ENCODE assay signal across 9 cellular contexts in the genomic region with DNA sequence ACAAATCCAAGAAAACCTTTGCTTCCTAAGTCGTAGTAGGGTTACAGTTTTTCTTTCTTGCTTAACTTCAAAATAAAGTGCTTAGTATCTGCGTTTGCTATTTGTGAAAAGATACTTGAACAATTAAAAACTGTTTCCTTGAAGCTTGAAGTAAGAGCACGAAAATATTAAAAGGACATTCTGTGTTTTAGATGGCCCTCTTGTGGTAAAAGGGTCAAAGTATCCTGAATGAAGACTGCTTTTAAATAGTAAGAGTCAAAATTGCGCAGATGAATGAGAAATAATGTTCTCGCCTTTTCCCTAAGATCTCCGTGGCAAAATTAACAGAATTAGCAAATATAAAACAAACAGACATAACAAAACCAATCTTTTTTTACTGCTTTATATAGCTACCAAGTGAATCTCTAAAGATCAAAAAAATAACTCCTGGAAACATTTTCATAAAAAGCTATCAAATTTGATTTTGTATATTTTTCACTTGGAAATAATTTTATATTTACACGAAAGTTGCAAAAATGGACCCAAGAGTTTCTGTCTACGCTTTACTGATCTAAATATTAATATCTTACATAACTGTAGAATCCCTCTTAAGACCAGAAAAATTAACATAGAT.
DNase-seq lines count a peak whose midpoint lies in the region; ATAC-seq and TF ChIP-seq lines count a peak whose summit lies in the region.
"Had no signal": no experiment of that assay in that cellular context is flagged by ENCODE, and none has a peak within 500 bp of the region (broad histone marks: within the 10 kb centered on the region; RNA-seq: fewer than 3 reads in every experiment).

No MANE protein-coding gene starts in this region.

- peak; percentile 60 to 63 for TF ChIP-seq CTCF in Caco-2 (IDR thresholded peaks at IDR 0.05; ENCODE audit: insufficient read depth in 1 of 2, low read depth in 1 of 2, low read length in 1 of 2, severe bottlenecking in 1 of 2, unreplicated experiment in 1 of 2)
- peak; percentile 44 to 54 for TF ChIP-seq CTCF in left lung (IDR thresholded peaks at IDR 0.05)
- peak; percentile 71 for TF ChIP-seq CTCF in upper lobe of right lung (IDR thresholded peaks at IDR 0.05)

- no peaks in the 10 kb centered on the region for H3K4me1 ChIP-seq in Caco-2
- H3K4me1 ChIP-seq in left lung, result peaks cover 3 to 62% of the 10 kb centered on the region in 2 donors
- H3K4me1 ChIP-seq in upper lobe of right lung, result peaks cover 47% of the 10 kb centered on the region

- intact Hi-C loops in Caco-2 (cut with micrococcal nuclease; ENCODE audit: unreplicated experiment) (loop anchor here (1.0 to 2.0 kb wide), 5 partner anchors 177 to 526 kb away; no protein-coding TSS in a partner anchor), left lung (cut with DNase I) (loop anchor here in 1 of 2 donors (10.0 kb wide), 1 partner anchor 259 kb away; no protein-coding TSS in a partner anchor), upper lobe of right lung (cut with DNase I) (no loop called here)

- CTCF ChIA-PET in Caco-2 (lab: Charles Lee), result interaction anchor here (1.0 to 1.4 kb wide), 3 partner anchors 23 to 372 kb away, joined by 4 to 16 read pairs (median 9); no protein-coding TSS in a partner anchor

- BruUV-seq in Caco-2 (replicated peaks; lab: Mats Ljungman, UMichigan), result no TSS peak

- no peaks in the 10 kb centered on the region for H3K27me3 ChIP-seq in Caco-2 (replicated peaks; ENCODE audit: control insufficient read depth, insufficient read depth, low read length)
- no peaks in the 10 kb centered on the region for H3K27me3 ChIP-seq in left lung
- H3K27me3 ChIP-seq in upper lobe of right lung, result no peaks in the 10 kb centered on the region

- DNase-seq in Caco-2 (peak in 1 of 2 experiments; percentile 12), NCI-H82 (lab: John Stamatoyannopoulos, UW) (peak; percentile 62), left lung (no peak), upper lobe of right lung (no peak), COLO668 (lab: John Stamatoyannopoulos, UW; ENCODE audit: unreplicated experiment) (no peak)
- no peak for DNase-seq in central memory CD8-positive, alpha-beta T cell (ENCODE audit: low spot score in 2 of 2)

- H3K36me3 Mint-ChIP-seq in Caco-2 (ENCODE audit: insufficient read depth, unreplicated experiment), result peaks cover 13% of the 10 kb centered on the region
- H3K36me3 Mint-ChIP-seq in central memory CD8-positive, alpha-beta T cell (ENCODE audit: insufficient read depth), result peaks cover 50% of the 10 kb centered on the region

- no peaks in the 10 kb centered on the region for H3K27me3 Mint-ChIP-seq in Caco-2 (ENCODE audit: insufficient read depth, unreplicated experiment)
- no peaks in the 10 kb centered on the region for H3K27me3 Mint-ChIP-seq in central memory CD8-positive, alpha-beta T cell

- H3K4me3 ChIP-seq in Caco-2 (ENCODE audit: low read depth, low read length) (no peak overlapping the region), left lung (no peak overlapping the region), upper lobe of right lung (no peak overlapping the region)

- H3K9me3 ChIP-seq in Caco-2 (no peaks in the 10 kb centered on the region), left lung (no peaks in the 10 kb centered on the region), upper lobe of right lung (no peaks in the 10 kb centered on the region)

- no peak overlapping the region for H3K4me3 Mint-ChIP-seq in Caco-2 (ENCODE audit: unreplicated experiment)
- H3K4me3 Mint-ChIP-seq in central memory CD8-positive, alpha-beta T cell, result no peak overlapping the region
- H3K4me3 Mint-ChIP-seq: T-helper 1 cell treated with Interleukin-12 subunit alpha and Interleukin-12 subunit beta and Interleukin-4 antibody, amounts not matched to agents 30 μg/mL and 1 μg/mL, for 36 hours had no signal

- H3K27ac ChIP-seq in left lung (peak overlapping the region; percentile 0 to 42), upper lobe of right lung (no peak overlapping the region)

- H3K27ac Mint-ChIP-seq in Caco-2 (ENCODE audit: unreplicated experiment), result no peak overlapping the region
- H3K27ac Mint-ChIP-seq in central memory CD8-positive, alpha-beta T cell (ENCODE audit: low read depth), result peak overlapping the region; percentile 32

- ATAC-seq in GM21515 (IDR thresholded peaks at IDR 0.05; ENCODE audit: unreplicated experiment), result peak; percentile 40
- ATAC-seq in central memory CD8-positive, alpha-beta T cell (replicated peaks; ENCODE audit: extremely low read depth, poor library complexity, severe bottlenecking), result no peak
- peak; percentile 73 for ATAC-seq in left lung
- peak; percentile 82 for ATAC-seq in upper lobe of right lung
- ATAC-seq in GM21717 (IDR thresholded peaks at IDR 0.05; ENCODE audit: unreplicated experiment), result no peak

- H3K36me3 ChIP-seq in Caco-2 (ENCODE audit: control insufficient read depth, insufficient read depth, low read length) (no peaks in the 10 kb centered on the region; the same call in 1 of the 2 replicates), left lung (peaks cover 0 to 34% of the 10 kb centered on the region in 2 donors), upper lobe of right lung (peaks cover 40% of the 10 kb centered on the region)

- H3K9me3 Mint-ChIP-seq in Caco-2 (ENCODE audit: unreplicated experiment), result no peaks in the 10 kb centered on the region
- H3K9me3 Mint-ChIP-seq in central memory CD8-positive, alpha-beta T cell, result no peaks in the 10 kb centered on the region
- H3K9me3 Mint-ChIP-seq: T-helper 1 cell treated with Interleukin-12 subunit alpha and Interleukin-12 subunit beta and Interleukin-4 antibody, amounts not matched to agents 30 μg/mL and 1 μg/mL, for 36 hours had no signal

- POLR2A ChIA-PET in Caco-2 (lab: Charles Lee), result no interaction called here

- H3K4me1 Mint-ChIP-seq in Caco-2 (ENCODE audit: low read depth, unreplicated experiment), result no peaks in the 10 kb centered on the region
- peaks cover 62% of the 10 kb centered on the region for H3K4me1 Mint-ChIP-seq in central memory CD8-positive, alpha-beta T cell

Comparison
In these comparisons a context has a peak if more than half of its experiments do, and no peak if none do; other contexts are left out.
1. ATAC-seq: peak in GM21515 (single experiment), left lung (single experiment) and upper lobe of right lung (single experiment); none in central memory CD8-positive, alpha-beta T cell (single experiment) and GM21717 (single experiment).
2. Peak in every context shown above with its lines, with median percentiles within 50 percentile points of each other: CTCF ChIP-seq.